ENCODE assay signal across 11 cellular contexts in the genomic region with DNA sequence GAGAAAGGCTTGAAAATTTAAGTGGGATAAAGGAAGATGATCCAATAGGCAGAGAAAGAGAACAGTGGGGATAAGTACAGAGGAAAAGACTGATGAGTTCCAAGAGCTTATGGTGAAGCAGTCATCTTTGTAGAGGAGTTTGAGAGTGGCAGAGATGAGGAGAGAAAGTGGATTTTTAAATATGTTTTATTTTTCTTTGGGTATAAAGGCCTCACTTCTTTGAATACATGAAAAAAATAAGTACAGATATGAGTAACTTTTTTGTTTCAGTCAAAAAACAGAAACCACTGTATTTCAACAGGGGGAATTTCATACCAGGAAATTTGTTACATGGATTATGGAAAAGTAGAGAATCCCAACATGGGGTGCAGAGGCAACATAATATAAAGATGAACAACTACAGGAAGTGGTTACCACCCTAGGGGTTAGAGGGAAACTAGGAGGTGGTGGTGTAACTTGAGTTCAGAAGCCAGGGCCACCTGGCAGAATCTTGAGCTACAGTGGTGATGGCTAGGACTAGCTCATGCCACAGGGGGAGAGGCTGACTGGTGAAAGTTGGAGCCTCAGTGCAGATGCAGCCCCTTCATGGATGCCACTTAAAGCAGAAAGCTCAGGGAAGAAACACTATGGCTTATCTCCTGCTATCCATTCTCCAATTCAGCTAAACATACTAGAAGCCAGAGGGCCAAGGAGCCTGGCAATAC. TPM values are rescaled to one million over a fixed set of nuclear protein-coding genes. Genes with fewer than 3 reads are reported as not detected.
A peak's percentile ranks its signal among the peaks of the same experiment; 100 is the strongest.
DNase-seq lines count a peak whose midpoint lies in the region; ATAC-seq and TF ChIP-seq lines count a peak whose summit lies in the region.
"Had no signal": no experiment of that assay in that cellular context is flagged by ENCODE, and none has a peak within 500 bp of the region (broad histone marks: within the 10 kb centered on the region; RNA-seq: fewer than 3 reads in every experiment).

No MANE protein-coding gene starts in this region.

- no peaks in the 10 kb centered on the region for H3K9me3 ChIP-seq in CD8-positive, alpha-beta memory T cell (ENCODE audit: low read length)
- H3K9me3 ChIP-seq in psoas muscle, result no peaks in the 10 kb centered on the region
- H3K9me3 ChIP-seq: left ventricle myocardium inferior had no signal

- POLR2A ChIA-PET in CD8-positive, alpha-beta memory T cell (lab: Charles Lee), result no interaction called here
- POLR2A ChIA-PET in activated B cell treated with CpG ODN at 0.5 μM for 24 hours (lab: Charles Lee), result interaction anchor here (0.7 to 4.0 kb wide), 16 partner anchors 9 to 49 kb away, joined by 3 to 55 read pairs (median 6); no protein-coding TSS in a partner anchor

- no peaks in the 10 kb centered on the region for H3K27me3 ChIP-seq in CD8-positive, alpha-beta memory T cell (ENCODE audit: insufficient read depth, low read length, poor library complexity, severe bottlenecking)
- peaks cover 0 to 3% (median 0%) of the 10 kb centered on the region in 3 donors for H3K27me3 ChIP-seq in psoas muscle (ENCODE audit: insufficient read depth in 3 of 3, low read length in 2 of 3)

- peaks cover 25 to 26% (median 26%) of the 10 kb centered on the region in 3 donors for H3K4me1 Mint-ChIP-seq in CD8-positive, alpha-beta memory T cell
- H3K4me1 Mint-ChIP-seq in activated B cell treated with CpG ODN at 0.5 μM for 24 hours, result peaks cover 33% of the 10 kb centered on the region
- no peaks in the 10 kb centered on the region for H3K4me1 Mint-ChIP-seq in Calu3 (ENCODE audit: low read depth, unreplicated experiment)
- H3K4me1 Mint-ChIP-seq in osteocyte (ENCODE audit: unreplicated experiment), result no peaks in the 10 kb centered on the region

- no peak overlapping the region for H3K27ac ChIP-seq in CD8-positive, alpha-beta memory T cell (ENCODE audit: low read depth, low read length)
- H3K27ac ChIP-seq in psoas muscle, result no peak overlapping the region
- H3K27ac ChIP-seq: epithelial cell of prostate, left ventricle myocardium inferior had no signal

- CTCF ChIA-PET in CD8-positive, alpha-beta memory T cell (lab: Charles Lee), result interaction anchor here (1.1 kb wide), 1 partner anchor 31 kb away, joined by 3 read pairs; no protein-coding TSS in a partner anchor
- CTCF ChIA-PET in activated B cell treated with CpG ODN at 0.5 μM for 24 hours (lab: Charles Lee), result interaction anchor here (0.6 to 5.4 kb wide), 6 partner anchors 10 to 48 kb away, joined by 3 to 35 read pairs (median 4); no protein-coding TSS in a partner anchor
- CTCF ChIA-PET in Calu3 (lab: Charles Lee), result no interaction called here

- in situ Hi-C loops in GM13977 (cut with MboI; ENCODE audit: low pct_unique_long_range_greater_than_20kb, low sequenced_read_pairs, unreplicated experiment), result no loop called here

- peaks cover 24% of the 10 kb centered on the region for H3K4me1 ChIP-seq in CD8-positive, alpha-beta memory T cell (ENCODE audit: insufficient read depth, low read length)
- no peaks in the 10 kb centered on the region for H3K4me1 ChIP-seq in psoas muscle
- H3K4me1 ChIP-seq: left ventricle myocardium inferior had no signal

- H3K36me3 Mint-ChIP-seq in CD8-positive, alpha-beta memory T cell, result no peaks in the 10 kb centered on the region
- peaks cover 8% of the 10 kb centered on the region for H3K36me3 Mint-ChIP-seq in activated B cell treated with CpG ODN at 0.5 μM for 24 hours (ENCODE audit: low read depth)
- no peaks in the 10 kb centered on the region for H3K36me3 Mint-ChIP-seq in Calu3 (ENCODE audit: insufficient read depth, unreplicated experiment)
- no peaks in the 10 kb centered on the region for H3K36me3 Mint-ChIP-seq in osteocyte (ENCODE audit: unreplicated experiment)

- no TSS peak for BruUV-seq in Calu3 (replicated peaks; lab: Mats Ljungman, UMichigan)

- TF ChIP-seq CTCF in activated B cell treated with CpG ODN at 0.5 μM for 24 hours (IDR thresholded peaks at IDR 0.05) (no peak), Calu3 (IDR thresholded peaks at IDR 0.05; ENCODE audit: unreplicated experiment) (no peak), GM13977 (IDR thresholded peaks at IDR 0.05; ENCODE audit: extremely low read depth, insufficient read depth, missing control alignments) (no peak), psoas muscle (IDR thresholded peaks at IDR 0.05) (no peak), osteocyte (IDR thresholded peaks at IDR 0.05) (no peak)

- H3K4me3 Mint-ChIP-seq in CD8-positive, alpha-beta memory T cell, result peak overlapping the region in 6 of 7 donors; percentile 9 to 62 (median 56)
- H3K4me3 Mint-ChIP-seq in activated B cell treated with CpG ODN at 0.5 μM for 24 hours (peak overlapping the region; percentile 50), Calu3 (ENCODE audit: low read depth, unreplicated experiment) (no peak overlapping the region), osteocyte (ENCODE audit: unreplicated experiment) (no peak overlapping the region)

- intact Hi-C loops in activated B cell treated with CpG ODN at 0.5 μM for 24 hours (cut with micrococcal nuclease), result loop anchor here (1.0 to 5.0 kb wide), 4 partner anchors 9 to 41 kb away; no protein-coding TSS in a partner anchor
- intact Hi-C loops in Calu3 (cut with micrococcal nuclease; ENCODE audit: unreplicated experiment), result no loop called here
- intact Hi-C loops in psoas muscle (cut with DNase I), result no loop called here

- peak; percentile 81 for ATAC-seq in GM19324 (IDR thresholded peaks at IDR 0.05; ENCODE audit: low FRiP score, unreplicated experiment)
- peak; percentile 52 for ATAC-seq in HG03103 (IDR thresholded peaks at IDR 0.05; ENCODE audit: low read depth, unreplicated experiment)
- ATAC-seq in activated B cell treated with CpG ODN at 0.5 μM for 24 hours (ENCODE audit: low read depth), result peak; percentile 73
- no peak for ATAC-seq in psoas muscle

- no peaks in the 10 kb centered on the region for H3K36me3 ChIP-seq in CD8-positive, alpha-beta memory T cell (ENCODE audit: insufficient read depth, low read length)
- H3K36me3 ChIP-seq in psoas muscle (ENCODE audit: insufficient read depth in 1 of 2, low read depth in 1 of 2), result no peaks in the 10 kb centered on the region
- H3K36me3 ChIP-seq: left ventricle myocardium inferior had no signal

- H3K4me3 ChIP-seq in CD8-positive, alpha-beta memory T cell (ENCODE audit: low read length), result peak overlapping the region; percentile 15
- no peak overlapping the region for H3K4me3 ChIP-seq in psoas muscle
- H3K4me3 ChIP-seq: left ventricle myocardium inferior had no signal

- H3K27ac Mint-ChIP-seq in CD8-positive, alpha-beta memory T cell, result peak overlapping the region; percentile 14 to 91 (median 44)
- H3K27ac Mint-ChIP-seq in activated B cell treated with CpG ODN at 0.5 μM for 24 hours (peak overlapping the region; percentile 87), Calu3 (ENCODE audit: unreplicated experiment) (no peak overlapping the region), osteocyte (ENCODE audit: unreplicated experiment) (no peak overlapping the region)

- no peaks in the 10 kb centered on the region for H3K27me3 Mint-ChIP-seq in CD8-positive, alpha-beta memory T cell
- H3K27me3 Mint-ChIP-seq in activated B cell treated with CpG ODN at 0.5 μM for 24 hours (no peaks in the 10 kb centered on the region), Calu3 (ENCODE audit: unreplicated experiment) (no peaks in the 10 kb centered on the region), osteocyte (ENCODE audit: unreplicated experiment) (peaks cover 5% of the 10 kb centered on the region)

- no peaks in the 10 kb centered on the region for H3K9me3 Mint-ChIP-seq in CD8-positive, alpha-beta memory T cell
- H3K9me3 Mint-ChIP-seq in activated B cell treated with CpG ODN at 0.5 μM for 24 hours, result no peaks in the 10 kb centered on the region
- peaks cover 3% of the 10 kb centered on the region for H3K9me3 Mint-ChIP-seq in Calu3 (ENCODE audit: low read depth, unreplicated experiment)
- no peaks in the 10 kb centered on the region for H3K9me3 Mint-ChIP-seq in osteocyte (ENCODE audit: unreplicated experiment)

- DNase-seq in CD8-positive, alpha-beta memory T cell, result no peak
- DNase-seq in activated B cell treated with CpG ODN at 0.5 μM for 24 hours, result no peak
- no peak for DNase-seq in Calu3
- no peak for DNase-seq in GM13977 (ENCODE audit: low spot score)
- no peak for DNase-seq in psoas muscle
- no peak for DNase-seq in osteocyte (ENCODE audit: extremely low spot score, unreplicated experiment)
- DNase-seq: left ventricle myocardium inferior; stimulated activated CD4-positive, alpha-beta T cell treated with anti-CD3 and anti-CD28 coated beads, Interleukin-12 subunit alpha, Interleukin-12 subunit beta, amount 100 ng/mL, for 4 hours had no signal

RNA-seq across cellular contexts. Expression of gene CYBB, which starts 3.4 kb away (rescaled TPM):
- total RNA-seq in CD8-positive, alpha-beta memory T cell, result 1 to 10 TPM; 3.0 to 3.7 TPM
- polyA plus RNA-seq in CD8-positive, alpha-beta memory T cell, result not detected
- total RNA-seq in activated B cell treated with CpG ODN at 0.5 μM for 24 hours (155 and 165 TPM in 2 replicates), Calu3 (2022) (1.8 and 2.1 TPM in 2 replicates), psoas muscle (10 to 100 TPM in 2 of 4 donors, 1 to 10 TPM in 2; 6.0 to 11.3 (median 8.3) TPM), osteocyte (not detected in 2 replicates)
- 1 to 10 TPM in 2 of 3 donors, under 1 TPM in 1; 0.63 to 1.4 (median 1.2) TPM for polyA plus RNA-seq in psoas muscle

Comparison
In these comparisons a context has a peak if more than half of its experiments do, and no peak if none do; other contexts are left out.
1. H3K27ac Mint-ChIP-seq: peak in CD8-positive, alpha-beta memory T cell (8 of 8) and activated B cell treated with CpG ODN at 0.5 μM for 24 hours (single experiment); none in Calu3 (single experiment) and osteocyte (single experiment).
2. H3K4me3 Mint-ChIP-seq: peak in CD8-positive, alpha-beta memory T cell (6 of 7) and activated B cell treated with CpG ODN at 0.5 μM for 24 hours (single experiment); none in Calu3 (single experiment) and osteocyte (single experiment).
3. ATAC-seq: peak in GM19324 (single experiment), HG03103 (single experiment) and activated B cell treated with CpG ODN at 0.5 μM for 24 hours (single experiment); none in psoas muscle (0 of 4).
4. RNA of gene CYBB, which starts 3.4 kb away (total RNA-seq): 155 to 165 TPM in activated B cell treated with CpG ODN at 0.5 μM for 24 hours; 6.0 to 11.3 TPM in psoas muscle, 3.0 to 3.7 TPM in CD8-positive, alpha-beta memory T cell, 1.8 to 2.1 TPM in Calu3 and not detected in osteocyte; every median in the first group is over 10 times any median in the second.